In genomic region chr4:141177171-141177570, GRCh38 we compare ENCODE assay signal across 18 cellular contexts. TPM values are rescaled to one million over a fixed set of nuclear protein-coding genes. Genes with fewer than 3 reads are reported as not detected.
DNase-seq lines count a peak whose midpoint lies in the region; ATAC-seq and TF ChIP-seq lines count a peak whose summit lies in the region.
"Had no signal": no experiment of that assay in that cellular context is flagged by ENCODE, and none has a peak within 500 bp of the region (broad histone marks: within the 10 kb centered on the region; RNA-seq: fewer than 3 reads in every experiment).

No MANE protein-coding gene starts in this region.

- no peak for TF ChIP-seq CTCF in SK-N-SH (IDR thresholded peaks at IDR 0.05)

- POLR2A ChIA-PET in SK-N-SH (lab: Yijun Ruan, JAX) = no interaction called here

- H3K4me2 ChIP-seq in SK-N-SH = no peak overlapping the region
- H3K4me2 ChIP-seq: A549 had no signal

- peaks cover 0 to 5% of the 10 kb centered on the region in 2 experiments; a peak in 2 of 4 replicates for H3K4me1 ChIP-seq in SK-N-SH (ENCODE audit: control insufficient read depth in 1 of 2, insufficient read depth in 2 of 2, low read depth in 1 of 2, low read length in 1 of 2)
- H3K4me1 ChIP-seq: A549, HAP-1 had no signal

- H4K20me1 ChIP-seq in SK-N-SH (ENCODE audit: insufficient read depth) = no peaks in the 10 kb centered on the region

- DNase-seq in DMS53 (lab: John Stamatoyannopoulos, UW) (peak; percentile 3), DMS53 treated with DMSO at 0.1 percent for 48 hours (lab: John Stamatoyannopoulos, UW; ENCODE audit: unreplicated experiment) (no peak), SK-N-SH (no peak), COLO668 (lab: John Stamatoyannopoulos, UW; ENCODE audit: unreplicated experiment) (peak; percentile 7), SK-N-DZ (ENCODE audit: low spot score) (peak; percentile 33), NCI-H2196 treated with DMSO at 0.1 percent for 48 hours (lab: John Stamatoyannopoulos, UW; ENCODE audit: unreplicated experiment) (no peak)
- DNase-seq in stimulated activated naive CD8-positive, alpha-beta T cell treated with anti-CD3 and anti-CD28 coated beads, Interleukin-15, Interleukin-2, amounts not matched to agents 100 U/mL and 50 U/mL, for 24 hours = no peak
- DNase-seq: AML-193; CD4-positive, alpha-beta T cell; DMS153; DND-41; EL had no signal

- H3K9ac ChIP-seq in SK-N-SH = no peak overlapping the region

- no peak overlapping the region for H3K4me3 ChIP-seq in SK-N-SH (ENCODE audit: low read depth in 2 of 2, low read length in 1 of 2)
- H3K4me3 ChIP-seq: A549, GM12878, HAP-1 had no signal

- H3F3A ChIP-seq in SK-N-SH (replicated peaks; ENCODE audit: insufficient read depth) = no peaks in the 10 kb centered on the region

- no peaks in the 10 kb centered on the region for H3K27me3 ChIP-seq in SK-N-SH (ENCODE audit: insufficient read depth)

- H2AFZ ChIP-seq in SK-N-SH (ENCODE audit: low read depth) = no peak overlapping the region

- H3K79me2 ChIP-seq in SK-N-SH (ENCODE audit: insufficient read depth) = no peaks in the 10 kb centered on the region

- no peak for ATAC-seq in SK-N-SH treated with all-trans-retinoic acid at 6 μM for 48 hours
- ATAC-seq in stimulated activated naive CD8-positive, alpha-beta T cell treated with anti-CD3 and anti-CD28 coated beads, Interleukin-15, Interleukin-2, amounts not matched to agents 100 U/mL and 50 U/mL, for 24 hours = no peak
- ATAC-seq: A549, GM12878 had no signal

- no peaks in the 10 kb centered on the region for H3K36me3 ChIP-seq in SK-N-SH (replicated peaks in 1 of 2; ENCODE audit: control insufficient read depth in 1 of 2, insufficient read depth in 2 of 2, low read length in 1 of 2)
- H3K36me3 ChIP-seq: HAP-1 had no signal

- no peak overlapping the region for H3K27ac ChIP-seq in SK-N-SH (ENCODE audit: low read depth in 2 of 2, low read length in 1 of 2)
- H3K27ac ChIP-seq: 22Rv1, A549, C4-2B had no signal

- 16% methylated on average over 1 of the region's 1 CpG for WGBS in SK-N-SH (ENCODE audit: low lambda C conversion rate)

- CTCF ChIA-PET in SK-N-SH (lab: Yijun Ruan, JAX) = no interaction called here

- no peaks in the 10 kb centered on the region for H3K9me3 ChIP-seq in SK-N-SH
- H3K9me3 ChIP-seq: A549, HAP-1 had no signal

- TF ChIP-seq EP300 in SK-N-SH (IDR thresholded peaks at IDR 0.05; ENCODE audit: borderline replicate concordance in 1 of 2, low read depth in 1 of 2, low read length in 1 of 2) = no peak

- H3K9me2 ChIP-seq in SK-N-SH = no peaks in the 10 kb centered on the region

- no peak for TF ChIP-seq RAD21 in SK-N-SH (IDR thresholded peaks at IDR 0.05; ENCODE audit: low read length)

TF ChIP-seq in SK-N-SH, 30 proteins besides CTCF, POLR2A, EP300 and RAD21:
- TF ChIP-seq RCOR1 (IDR thresholded peaks at IDR 0.05; ENCODE audit: low read length) (no peak), NFIC (IDR thresholded peaks at IDR 0.05; ENCODE audit: borderline replicate concordance) (peak; percentile 29; the same call in 1 of the 2 replicates)

TF ChIP-seq in SK-N-SH treated with all-trans-retinoic acid at 6 μM for 48 hours, 23 proteins besides CTCF, POLR2A, EP300 and RAD21:
- TF ChIP-seq SNAI2 (CRISPR knock-in tag; IDR thresholded peaks at IDR 0.05) (no peak), TCF4 (CRISPR knock-in tag; IDR thresholded peaks at IDR 0.05; ENCODE audit: borderline replicate concordance) (no peak), ZNF8 (CRISPR knock-in tag; IDR thresholded peaks at IDR 0.05) (no peak), ZNF565 (CRISPR knock-in tag; conservative IDR thresholded peaks at IDR 0.05; ENCODE audit: low read depth) (no peak), PPARA (CRISPR knock-in tag; IDR thresholded peaks at IDR 0.05; ENCODE audit: borderline replicate concordance) (no peak), ISL1 (CRISPR knock-in tag; IDR thresholded peaks at IDR 0.05) (no peak), PATZ1 (CRISPR knock-in tag; IDR thresholded peaks at IDR 0.05; ENCODE audit: borderline replicate concordance) (no peak), BACH2 (CRISPR knock-in tag; IDR thresholded peaks at IDR 0.05; ENCODE audit: borderline replicate concordance) (no peak), CREB5 (CRISPR knock-in tag; IDR thresholded peaks at IDR 0.05; ENCODE audit: low read depth) (no peak), TSHZ2 (CRISPR knock-in tag; IDR thresholded peaks at IDR 0.05) (no peak), ZFP3 (CRISPR knock-in tag; IDR thresholded peaks at IDR 0.05) (no peak), ARNTL (CRISPR knock-in tag; IDR thresholded peaks at IDR 0.05; ENCODE audit: borderline replicate concordance, low read depth) (no peak), TOX (CRISPR knock-in tag; IDR thresholded peaks at IDR 0.05; ENCODE audit: borderline replicate concordance) (no peak)

RNA-seq across cellular contexts. Expression of gene ZNF330, which starts 43.5 kb away (rescaled TPM):
- 19.4 and 25.9 TPM in 2 replicates for polyA plus RNA-seq in SK-N-SH (2012; rRNA removed)
- 28.5 and 30.2 TPM in 2 replicates for polyA plus RNA-seq in SK-N-SH (2012; cell fraction: cytosol; rRNA removed)
- 10.5 and 21.0 TPM in 2 replicates for polyA plus RNA-seq in SK-N-SH (2012; cell fraction: nucleus; rRNA removed)
- 37.0 and 47.0 TPM in 2 replicates for polyA plus RNA-seq in SK-N-DZ (2014; cell fraction: cytosol; rRNA removed)
- polyA plus RNA-seq in SK-N-DZ (2014; cell fraction: nucleus; rRNA removed) = 42.6 and 44.0 TPM in 2 replicates

RNA-seq across cellular contexts. Expression of gene RNF150, which starts 43.9 kb away (rescaled TPM):
- polyA plus RNA-seq in SK-N-SH (2012; rRNA removed) = 5.8 and 8.8 TPM in 2 replicates
- polyA plus RNA-seq in SK-N-SH (2012; cell fraction: cytosol; rRNA removed) = 7.7 and 8.0 TPM in 2 replicates
- 17.7 and 23.3 TPM in 2 replicates for polyA plus RNA-seq in SK-N-SH (2012; cell fraction: nucleus; rRNA removed)
- polyA plus RNA-seq in SK-N-DZ (2014; cell fraction: cytosol; rRNA removed) = 13.1 and 13.4 TPM in 2 replicates
- 19.9 and 31.1 TPM in 2 replicates for polyA plus RNA-seq in SK-N-DZ (2014; cell fraction: nucleus; rRNA removed)

Comparison
In these comparisons a context has a peak if more than half of its experiments do, and no peak if none do; other contexts are left out.
1. DNase-seq: peak in DMS53 (single experiment), COLO668 (single experiment) and SK-N-DZ (single experiment); none in DMS53 treated with DMSO at 0.1 percent for 48 hours (single experiment), SK-N-SH (single experiment), NCI-H2196 treated with DMSO at 0.1 percent for 48 hours (single experiment) and stimulated activated naive CD8-positive, alpha-beta T cell treated with anti-CD3 and anti-CD28 coated beads, Interleukin-15, Interleukin-2, amounts not matched to agents 100 U/mL and 50 U/mL, for 24 hours (single experiment).